ENCODE assay signal across 8 cellular contexts in the genomic region with DNA sequence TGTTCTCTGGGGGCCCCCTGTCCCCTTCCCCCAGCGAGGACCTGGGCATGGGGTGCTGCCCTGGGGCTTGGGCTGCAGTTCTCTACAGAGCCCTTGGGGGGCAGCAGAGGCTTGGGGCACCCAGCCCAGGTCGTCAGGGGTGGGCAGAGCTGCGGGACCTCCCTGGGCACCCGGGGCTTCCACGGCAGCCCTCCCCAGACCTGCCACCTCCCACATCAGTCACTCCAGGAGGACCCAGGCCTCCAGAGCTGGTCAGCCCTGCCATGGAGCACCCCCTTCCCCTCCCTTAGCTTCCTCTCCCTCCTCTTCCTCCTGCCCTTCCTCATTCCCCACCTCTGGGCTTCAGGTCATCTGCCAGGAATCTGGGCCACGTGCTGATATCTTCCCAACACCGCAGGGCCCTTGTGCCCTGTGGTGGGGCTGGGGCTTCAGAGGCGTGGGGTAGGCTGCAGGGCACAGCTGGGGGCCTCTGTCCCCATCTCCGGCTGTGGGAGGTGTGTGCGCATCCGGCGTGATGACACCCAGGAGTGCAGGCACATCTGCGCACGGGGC. TPM values are rescaled to one million over a fixed set of nuclear protein-coding genes. Genes with fewer than 3 reads are reported as not detected.
A peak's percentile ranks its signal among the peaks of the same experiment; 100 is the strongest.
DNase-seq lines count a peak whose midpoint lies in the region; ATAC-seq, FAIRE-seq and TF ChIP-seq lines count a peak whose summit lies in the region.

No MANE protein-coding gene starts in this region.

- H3K4me2 ChIP-seq in keratinocyte (ENCODE audit: control insufficient read depth, extremely low read depth, insufficient read depth, low read depth, low read length), result no peak overlapping the region

- H3K27me3 ChIP-seq in keratinocyte (ENCODE audit: control insufficient read depth, extremely low read depth, insufficient read depth, low read length), result no peaks in the 10 kb centered on the region

- peaks cover 19% of the 10 kb centered on the region for H3K79me2 ChIP-seq in keratinocyte (ENCODE audit: control insufficient read depth, insufficient read depth, low read length)

- peaks cover 48% of the 10 kb centered on the region for H3K4me1 ChIP-seq in keratinocyte (ENCODE audit: control insufficient read depth, extremely low read depth, insufficient read depth, low read length)

- peaks cover 5% of the 10 kb centered on the region for H3K9me1 ChIP-seq in keratinocyte (ENCODE audit: control insufficient read depth, extremely low read depth, insufficient read depth, low read length)

- no peak overlapping the region for H3K27ac ChIP-seq in keratinocyte (ENCODE audit: control insufficient read depth, insufficient read depth, low read length)

- TF ChIP-seq CTCF in astrocyte of the cerebellum (IDR thresholded peaks at IDR 0.05; ENCODE audit: low read depth, low read length, missing control alignments) (peak; percentile 93), keratinocyte (optimal IDR thresholded peaks at IDR 0.05 in 1 of 3, IDR thresholded peaks at IDR 0.05 in 1 of 3, conservative IDR thresholded peaks at IDR 0.05 in 1 of 3; ENCODE audit: extremely low read depth in 1 of 3, insufficient read depth in 2 of 3, low read length in 3 of 3) (peak in 2 of 3 experiments; percentile 69 to 96)

- H3K36me3 ChIP-seq in keratinocyte (ENCODE audit: control insufficient read depth in 2 of 2, extremely low read depth in 1 of 2, insufficient read depth in 2 of 2, low read length in 2 of 2), result peaks cover 3 to 4% of the 10 kb centered on the region in 2 experiments

- in situ Hi-C loops in astrocyte of the cerebellum (cut with HindIII; ENCODE audit: low sequenced_read_pairs), result no loop called here

- ATAC-seq in HG03460 (IDR thresholded peaks at IDR 0.05; ENCODE audit: unreplicated experiment), result no peak
- ATAC-seq in HG02642 (IDR thresholded peaks at IDR 0.05; ENCODE audit: poor library complexity, unreplicated experiment), result no peak

- no peak for FAIRE-seq in keratinocyte (lab: Jason Lieb, UNC)

- no peak overlapping the region for H3K9ac ChIP-seq in keratinocyte (ENCODE audit: control insufficient read depth, extremely low read depth, insufficient read depth, low read length)

- H3K4me3 ChIP-seq in astrocyte of the cerebellum (ENCODE audit: low read depth, low read length) (peak overlapping the region; percentile 3), keratinocyte (ENCODE audit: control insufficient read depth in 2 of 3, extremely low read depth in 1 of 3, insufficient read depth in 2 of 3, low read depth in 1 of 3, low read length in 3 of 3) (no peak overlapping the region)

- no peak overlapping the region for H2AFZ ChIP-seq in keratinocyte (ENCODE audit: control insufficient read depth, low read length)

- no peaks in the 10 kb centered on the region for H3K9me3 ChIP-seq in keratinocyte (ENCODE audit: control insufficient read depth, low read depth, low read length)

- H4K20me1 ChIP-seq in keratinocyte (ENCODE audit: control insufficient read depth, extremely low read depth, insufficient read depth, low read length), result peaks cover 7% of the 10 kb centered on the region

- dilution Hi-C loops in keratinocyte (cut with MboI; ENCODE audit: extremely low pct_ligation_motif_present, low sequenced_read_pairs), result no loop called here

- DNase-seq in 8988T (peak; percentile 100), GM19238 (ENCODE audit: insufficient read length, low spot score) (peak; percentile 91), T-helper 22 cell (ENCODE audit: low read depth) (peak; percentile 30), astrocyte of the cerebellum (ENCODE audit: low read depth) (no peak), keratinocyte (ENCODE audit: low read depth, low spot score) (no peak)
- DNase-seq in stimulated activated CD8-positive, alpha-beta memory T cell treated with anti-CD3 and anti-CD28 coated beads, Interleukin-15, amount 100 ng/mL, for 24 hours (ENCODE audit: low read depth), result peak; percentile 35

RNA-seq across cellular contexts. Expression of a gene that starts 5.8 kb away (rescaled TPM):
- 42.1 to 73.0 TPM (median 70.8 TPM) in 3 replicates for polyA plus RNA-seq in keratinocyte
- polyA plus RNA-seq in keratinocyte (2011; ENCODE audit: low read depth), result 14.6 TPM
- polyA plus RNA-seq in keratinocyte (2011; cell fraction: cytosol; rRNA removed), result 25.9 and 74.4 TPM in 2 replicates
- 97.5 and 133 TPM in 2 replicates for polyA plus RNA-seq in keratinocyte (2011; cell fraction: nucleus; rRNA removed)
- polyA plus RNA-seq in keratinocyte (2012; ENCODE audit: low replicate concordance), result 53.2 and 84.1 TPM in 2 replicates
- polyA minus RNA-seq in keratinocyte, result 45.2 to 67.9 TPM (median 59.9 TPM) in 3 replicates
- 67.5 TPM for polyA minus RNA-seq in keratinocyte (2011; cell fraction: cytosol; rRNA and poly(A)+ RNA removed)
- 28.2 and 31.7 TPM in 2 replicates for polyA minus RNA-seq in keratinocyte (2011; cell fraction: nucleus; rRNA and poly(A)+ RNA removed)

RNA-seq across cellular contexts. Expression of a gene that starts 6.1 kb away (rescaled TPM):
- polyA plus RNA-seq in keratinocyte, result 145 to 308 TPM (median 245 TPM) in 3 replicates
- 53.9 TPM for polyA plus RNA-seq in keratinocyte (2011; ENCODE audit: low read depth)
- 254 and 686 TPM in 2 replicates for polyA plus RNA-seq in keratinocyte (2011; cell fraction: cytosol; rRNA removed)
- 57.9 and 117 TPM in 2 replicates for polyA plus RNA-seq in keratinocyte (2011; cell fraction: nucleus; rRNA removed)
- 439 and 595 TPM in 2 replicates for polyA plus RNA-seq in keratinocyte (2012; ENCODE audit: low replicate concordance)
- polyA minus RNA-seq in keratinocyte, result 169 to 422 TPM (median 281 TPM) in 3 replicates
- 635 TPM for polyA minus RNA-seq in keratinocyte (2011; cell fraction: cytosol; rRNA and poly(A)+ RNA removed)
- polyA minus RNA-seq in keratinocyte (2011; cell fraction: nucleus; rRNA and poly(A)+ RNA removed), result 83.4 and 100 TPM in 2 replicates

RNA-seq across cellular contexts. Expression of a gene that starts 15.7 kb away (rescaled TPM):
- polyA plus RNA-seq in keratinocyte, result 434 to 997 TPM (median 500 TPM) in 3 replicates
- 184 TPM for polyA plus RNA-seq in keratinocyte (2011; ENCODE audit: low read depth)
- polyA plus RNA-seq in keratinocyte (2011; cell fraction: cytosol; rRNA removed), result 356 and 591 TPM in 2 replicates
- polyA plus RNA-seq in keratinocyte (2011; cell fraction: nucleus; rRNA removed), result 672 and 821 TPM in 2 replicates
- polyA plus RNA-seq in keratinocyte (2012; ENCODE audit: low replicate concordance), result 312 and 611 TPM in 2 replicates
- 548 to 874 TPM (median 870 TPM) in 3 replicates for polyA minus RNA-seq in keratinocyte
- polyA minus RNA-seq in keratinocyte (2011; cell fraction: cytosol; rRNA and poly(A)+ RNA removed), result 641 TPM
- 486 and 491 TPM in 2 replicates for polyA minus RNA-seq in keratinocyte (2011; cell fraction: nucleus; rRNA and poly(A)+ RNA removed)

RNA-seq across cellular contexts. Expression of a gene that starts 20.7 kb away (rescaled TPM):
- polyA plus RNA-seq in keratinocyte, result 0.17 to 1.1 TPM (median 0.34 TPM) in 3 replicates
- 0.15 TPM for polyA plus RNA-seq in keratinocyte (2011; ENCODE audit: low read depth)
- 0.22 and 0.62 TPM in 2 replicates for polyA plus RNA-seq in keratinocyte (2011; cell fraction: cytosol; rRNA removed)
- 0.47 and 0.84 TPM in 2 replicates for polyA plus RNA-seq in keratinocyte (2011; cell fraction: nucleus; rRNA removed)
- 0.31 and 0.87 TPM in 2 replicates for polyA plus RNA-seq in keratinocyte (2012; ENCODE audit: low replicate concordance)
- polyA minus RNA-seq in keratinocyte, result 0.20 TPM in 1 of 3 replicates, not detected in the others
- 3.1 TPM for polyA minus RNA-seq in keratinocyte (2011; cell fraction: cytosol; rRNA and poly(A)+ RNA removed)
- not detected in 2 replicates for polyA minus RNA-seq in keratinocyte (2011; cell fraction: nucleus; rRNA and poly(A)+ RNA removed)

RNA-seq across cellular contexts. Expression of a gene that starts 29.7 kb away (rescaled TPM):
- 5.3 to 14.3 TPM (median 10.2 TPM) in 3 replicates for polyA plus RNA-seq in keratinocyte
- polyA plus RNA-seq in keratinocyte (2011; ENCODE audit: low read depth), result 7.8 TPM
- polyA plus RNA-seq in keratinocyte (2011; cell fraction: cytosol; rRNA removed), result 7.5 and 14.2 TPM in 2 replicates
- 62.4 and 82.8 TPM in 2 replicates for polyA plus RNA-seq in keratinocyte (2011; cell fraction: nucleus; rRNA removed)
- polyA plus RNA-seq in keratinocyte (2012; ENCODE audit: low replicate concordance), result 23.7 and 65.0 TPM in 2 replicates
- 14.7 to 28.3 TPM (median 22.9 TPM) in 3 replicates for polyA minus RNA-seq in keratinocyte
- polyA minus RNA-seq in keratinocyte (2011; cell fraction: cytosol; rRNA and poly(A)+ RNA removed), result 16.7 TPM
- polyA minus RNA-seq in keratinocyte (2011; cell fraction: nucleus; rRNA and poly(A)+ RNA removed), result 29.9 and 33.8 TPM in 2 replicates

Comparison
In these comparisons a context has a peak if more than half of its experiments do, and no peak if none do; other contexts are left out.
1. DNase-seq: peak in 8988T (single experiment), GM19238 (single experiment), T-helper 22 cell (single experiment) and stimulated activated CD8-positive, alpha-beta memory T cell treated with anti-CD3 and anti-CD28 coated beads, Interleukin-15, amount 100 ng/mL, for 24 hours (single experiment); none in astrocyte of the cerebellum (single experiment) and keratinocyte (single experiment).